Comparison of ENCODE assay signal across 31 cellular contexts in genomic region chr13:34143637-34144036, GRCh38.
"Had no signal": no experiment of that assay in that cellular context is flagged by ENCODE, and none has a peak within 500 bp of the region (broad histone marks: within the 10 kb centered on the region; RNA-seq: fewer than 3 reads in every experiment).

No MANE protein-coding gene starts in this region.

- H3K27me3 ChIP-seq: adrenal gland, body of pancreas, cardiac muscle cell, SJCRH30 had no signal

- H3K4me1 Mint-ChIP-seq: activated B cell treated with CpG ODN at 0.5 μM for 24 hours; central memory CD8-positive, alpha-beta T cell had no signal

- H3K36me3 ChIP-seq: adrenal gland, cardiac muscle cell, SJCRH30 had no signal

- ATAC-seq: activated naive CD4-positive, alpha-beta T cell treated with anti-CD3 and anti-CD28 coated beads, Interleukin-2, amount 50 U/mL, for 72 hours; activated T-cell treated with anti-CD3 and anti-CD28 coated beads, Interleukin-2, amount 50 U/mL, for 4 hours; body of pancreas; Panc1 had no signal

- DNase-seq: activated B cell treated with CpG ODN at 0.5 μM for 24 hours; activated CD4-positive, alpha-beta memory T cell treated with anti-CD3 and anti-CD28 coated beads for 36 hours; activated CD4-positive, alpha-beta T cell treated with anti-CD3 and anti-CD28 coated beads for 4 hours; activated CD4-positive, alpha-beta T cell treated with anti-CD3 and anti-CD28 coated beads, Interleukin-2, amount 50 U/mL, for 1 hour; activated CD4-positive, CD25-positive, alpha-beta regulatory T cell treated with anti-CD3 and anti-CD28 coated beads, Interleukin-2, amount 50 U/mL, for 72 hours; activated CD8-positive, alpha-beta memory T cell treated with anti-CD3 and anti-CD28 coated beads, Interleukin-2, amount 50 U/mL, for 4 hours; activated gamma-delta T cell treated with Interleukin-2 at 50 U/mL for 16 hours; activated naive CD4-positive, alpha-beta T cell treated with anti-CD3 and anti-CD28 coated beads for 36 hours; activated T-cell treated with anti-CD3 and anti-CD28 coated beads for 4 hours; activated T-cell treated with anti-CD3 and anti-CD28 coated beads, Interleukin-2, amount 50 U/mL, for 4 hours; adrenal gland; body of pancreas; Karpas-422; NCI-H1105; NCI-H1417 treated with DMSO at 0.1 percent for 48 hours; NCI-H187 treated with DMSO at 0.1 percent for 48 hours; NCI-H2081 treated with DMSO at 0.1 percent for 48 hours; NCI-H345; NCI-H524 treated with DMSO at 0.1 percent for 48 hours; SHP77; SJCRH30 had no signal

- FAIRE-seq: astrocyte, TTC549 had no signal

- H3K4me1 ChIP-seq: adrenal gland, body of pancreas, SJCRH30 had no signal

- H3K27ac Mint-ChIP-seq: activated B cell treated with CpG ODN at 0.5 μM for 24 hours; activated CD4-positive, alpha-beta memory T cell treated with anti-CD3 and anti-CD28 coated beads for 36 hours; activated naive CD4-positive, alpha-beta T cell treated with anti-CD3 and anti-CD28 coated beads for 36 hours; activated naive CD4-positive, alpha-beta T cell treated with anti-CD3 and anti-CD28 coated beads, Interleukin-2, amount 50 U/mL, for 72 hours; activated T-helper 1 cell treated with anti-CD3 and anti-CD28 coated beads, Interleukin-12 subunit alpha, Interleukin-12 subunit beta, Interleukin-2, Interleukin-4 antibody, amounts not matched to agents 30 ng/mL and 10 ng/mL and 1 ng/mL, durations not matched to agents 14 hours and 24 hours and 36 hours; T-helper 2 cell treated with Interferon-gamma antibody and Interleukin-4, amounts not matched to agents 5 μg/mL and 100 μg/mL, for 36 hours had no signal

- H3K36me3 Mint-ChIP-seq: activated CD4-positive, alpha-beta memory T cell treated with anti-CD3 and anti-CD28 coated beads for 36 hours had no signal

- H3K4me3 ChIP-seq: adrenal gland, body of pancreas, cardiac muscle cell, SJCRH30, SK-N-MC had no signal

- H3K27ac ChIP-seq: adrenal gland, body of pancreas, cardiac muscle cell, SJCRH30, SK-N-MC, VCaP had no signal

- H3K9me3 ChIP-seq: adrenal gland, body of pancreas, SJCRH30 had no signal

- H3K27me3 Mint-ChIP-seq: activated CD4-positive, alpha-beta memory T cell treated with anti-CD3 and anti-CD28 coated beads for 36 hours had no signal

- H3K4me3 Mint-ChIP-seq: activated B cell treated with CpG ODN at 0.5 μM for 24 hours; activated CD4-positive, alpha-beta memory T cell treated with anti-CD3 and anti-CD28 coated beads for 36 hours; activated naive CD4-positive, alpha-beta T cell treated with anti-CD3 and anti-CD28 coated beads for 36 hours; activated T-cell treated with anti-CD3 and anti-CD28 coated beads, Interleukin-2, amount 50 U/mL, for 4 hours; activated T-helper 1 cell treated with anti-CD3 and anti-CD28 coated beads, Interleukin-12 subunit alpha, Interleukin-12 subunit beta, Interleukin-2, Interleukin-4 antibody, amounts not matched to agents 30 ng/mL and 10 ng/mL and 1 ng/mL, durations not matched to agents 14 hours and 24 hours and 36 hours; central memory CD8-positive, alpha-beta T cell; T-helper 2 cell treated with Interferon-gamma antibody and Interleukin-4, amounts not matched to agents 5 μg/mL and 100 μg/mL, for 36 hours had no signal
